Comparison of ENCODE assay signal across 8 cellular contexts in the genomic region with DNA sequence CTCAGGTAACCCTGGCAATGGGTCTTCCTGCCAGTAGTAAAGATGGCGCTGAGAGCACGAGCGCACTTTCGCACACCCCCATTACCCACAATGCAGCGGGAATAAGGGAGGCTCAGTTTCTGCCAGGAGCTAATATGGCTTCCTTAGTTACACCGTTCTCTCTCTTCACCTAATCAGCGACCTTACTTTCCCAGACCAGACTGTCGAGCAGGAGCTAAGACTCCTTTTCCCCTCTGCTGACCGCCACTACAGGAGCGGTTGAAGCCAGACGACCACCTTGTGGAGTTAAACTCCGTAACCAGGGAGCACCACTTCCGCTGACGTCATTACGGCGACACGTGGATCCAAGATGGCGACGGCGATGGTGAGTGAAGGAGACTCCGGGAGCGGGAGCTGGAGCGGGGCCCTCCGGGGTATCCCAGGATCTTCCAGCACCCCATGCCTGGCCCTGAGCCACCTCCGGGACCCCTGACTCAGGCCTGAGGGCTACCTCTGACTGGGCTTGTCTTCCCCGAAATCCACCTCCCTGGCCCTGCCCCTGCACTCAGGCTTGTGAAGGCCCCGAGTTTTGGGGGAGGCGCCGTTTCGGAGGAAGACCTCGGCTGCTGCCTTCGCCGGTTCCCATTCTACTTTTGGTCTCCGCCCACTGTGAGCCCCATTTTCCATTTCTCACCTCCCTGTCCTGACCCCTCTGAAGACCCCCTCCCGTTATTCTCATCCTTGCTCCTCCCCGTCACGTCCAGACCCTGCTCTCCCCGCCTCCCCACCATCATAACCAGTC. TPM values are rescaled to one million over a fixed set of nuclear protein-coding genes. Genes with fewer than 3 reads are reported as not detected.
A peak's percentile ranks its signal among the peaks of the same experiment; 100 is the strongest.
DNase-seq lines count a peak whose midpoint lies in the region; ATAC-seq and TF ChIP-seq lines count a peak whose summit lies in the region.

A gene with protein sequence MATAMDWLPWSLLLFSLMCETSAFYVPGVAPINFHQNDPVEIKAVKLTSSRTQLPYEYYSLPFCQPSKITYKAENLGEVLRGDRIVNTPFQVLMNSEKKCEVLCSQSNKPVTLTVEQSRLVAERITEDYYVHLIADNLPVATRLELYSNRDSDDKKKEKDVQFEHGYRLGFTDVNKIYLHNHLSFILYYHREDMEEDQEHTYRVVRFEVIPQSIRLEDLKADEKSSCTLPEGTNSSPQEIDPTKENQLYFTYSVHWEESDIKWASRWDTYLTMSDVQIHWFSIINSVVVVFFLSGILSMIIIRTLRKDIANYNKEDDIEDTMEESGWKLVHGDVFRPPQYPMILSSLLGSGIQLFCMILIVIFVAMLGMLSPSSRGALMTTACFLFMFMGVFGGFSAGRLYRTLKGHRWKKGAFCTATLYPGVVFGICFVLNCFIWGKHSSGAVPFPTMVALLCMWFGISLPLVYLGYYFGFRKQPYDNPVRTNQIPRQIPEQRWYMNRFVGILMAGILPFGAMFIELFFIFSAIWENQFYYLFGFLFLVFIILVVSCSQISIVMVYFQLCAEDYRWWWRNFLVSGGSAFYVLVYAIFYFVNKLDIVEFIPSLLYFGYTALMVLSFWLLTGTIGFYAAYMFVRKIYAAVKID (plus strand): TSS at position 323 of the 781 bp plus-strand sequence. CDS start 27 bp downstream, at position 350.

- peak within 1 kb of the TSS; percentile 99 for H3K9ac ChIP-seq in SK-N-SH

- under 1% methylated on average over 27 of the region's 38 CpGs for whole genome bisulfite sequencing in SK-N-SH (ENCODE audit: low lambda C conversion rate)
- WGBS in suprapubic skin: under 1% methylated on average over 38 of the region's 38 CpGs

- peak within 1 kb of the TSS; percentile 97 to 98 for H3K27ac ChIP-seq in SK-N-SH (ENCODE audit: low read depth in 2 of 2, low read length in 1 of 2)
- peak within 1 kb of the TSS; percentile 95 for H3K27ac ChIP-seq in suprapubic skin

- H3K27ac Mint-ChIP-seq in activated naive CD4-positive, alpha-beta T cell treated with anti-CD3 and anti-CD28 coated beads, Interleukin-2, amount 50 U/mL, for 24 hours: peak within 1 kb of the TSS; percentile 99

- no peaks in the 10 kb centered on the region for H3K27me3 ChIP-seq in SK-N-SH (ENCODE audit: insufficient read depth)
- H3K27me3 ChIP-seq in suprapubic skin: no peaks in the 10 kb centered on the region

- no peaks in the 10 kb centered on the region for H3K27me3 Mint-ChIP-seq in activated naive CD4-positive, alpha-beta T cell treated with anti-CD3 and anti-CD28 coated beads, Interleukin-2, amount 50 U/mL, for 24 hours

- H3K79me2 ChIP-seq in SK-N-SH (ENCODE audit: insufficient read depth): peaks cover 50% of the 10 kb centered on the region

- H4K20me1 ChIP-seq in SK-N-SH (ENCODE audit: insufficient read depth): peaks cover 30% of the 10 kb centered on the region

- H3K9me3 ChIP-seq in SK-N-SH (no peaks in the 10 kb centered on the region), suprapubic skin (no peaks in the 10 kb centered on the region)

- TF ChIP-seq POLR2A in suprapubic skin (IDR thresholded peaks at IDR 0.05): peak in 1 of 2 donors; percentile 72

- H3K36me3 ChIP-seq in SK-N-SH (replicated peaks in 1 of 2; ENCODE audit: control insufficient read depth in 1 of 2, insufficient read depth in 2 of 2, low read length in 1 of 2) (no peaks in the 10 kb centered on the region), suprapubic skin (no peaks in the 10 kb centered on the region)

- POLR2A ChIA-PET in SK-N-SH (lab: Yijun Ruan, JAX): interaction anchor here (0.7 to 1.4 kb wide), 3 partner anchors 18 to 341 kb away, joined by 3 read pairs; no protein-coding TSS in a partner anchor

- peak within 1 kb of the TSS; percentile 92 for H3K4me3 Mint-ChIP-seq in activated naive CD4-positive, alpha-beta T cell treated with anti-CD3 and anti-CD28 coated beads, Interleukin-2, amount 50 U/mL, for 24 hours

- peak within 1 kb of the TSS; percentile 91 for H3K4me2 ChIP-seq in SK-N-SH

- peaks cover 38% of the 10 kb centered on the region for H3K4me1 Mint-ChIP-seq in activated naive CD4-positive, alpha-beta T cell treated with anti-CD3 and anti-CD28 coated beads, Interleukin-2, amount 50 U/mL, for 24 hours

- H3K36me3 Mint-ChIP-seq in activated naive CD4-positive, alpha-beta T cell treated with anti-CD3 and anti-CD28 coated beads, Interleukin-2, amount 50 U/mL, for 24 hours: peaks cover 2% of the 10 kb centered on the region

- peak; percentile 90 for ATAC-seq in HG02571 (IDR thresholded peaks at IDR 0.05; ENCODE audit: unreplicated experiment)

- TF ChIP-seq CTCF in SK-N-SH (IDR thresholded peaks at IDR 0.05) (no peak), suprapubic skin (IDR thresholded peaks at IDR 0.05) (no peak)

- no peaks in the 10 kb centered on the region for H3F3A ChIP-seq in SK-N-SH (replicated peaks; ENCODE audit: insufficient read depth)

- H3K4me1 ChIP-seq in SK-N-SH (ENCODE audit: control insufficient read depth in 1 of 2, insufficient read depth in 2 of 2, low read depth in 1 of 2, low read length in 1 of 2): peaks cover 5 to 15% of the 10 kb centered on the region in 2 experiments; a peak in 3 of 4 replicates
- peaks cover 32% of the 10 kb centered on the region for H3K4me1 ChIP-seq in suprapubic skin

- H3K4me3 ChIP-seq in SK-N-SH (ENCODE audit: low read depth in 2 of 2, low read length in 1 of 2) (peak within 1 kb of the TSS; percentile 82 to 84), suprapubic skin (peak within 1 kb of the TSS; percentile 98)

- H2AFZ ChIP-seq in SK-N-SH (ENCODE audit: low read depth): peak within 1 kb of the TSS; percentile 89

- TF ChIP-seq EP300 in SK-N-SH (IDR thresholded peaks at IDR 0.05; ENCODE audit: borderline replicate concordance in 1 of 2, low read depth in 1 of 2, low read length in 1 of 2): no peak
- TF ChIP-seq EP300 in suprapubic skin (IDR thresholded peaks at IDR 0.05): no peak

- H3K9me3 Mint-ChIP-seq in activated naive CD4-positive, alpha-beta T cell treated with anti-CD3 and anti-CD28 coated beads, Interleukin-2, amount 50 U/mL, for 24 hours: no peaks in the 10 kb centered on the region

- no peak for TF ChIP-seq RAD21 in SK-N-SH (IDR thresholded peaks at IDR 0.05; ENCODE audit: low read length)

- CTCF ChIA-PET in SK-N-SH (lab: Yijun Ruan, JAX): interaction anchor here (0.6 to 5.0 kb wide), 5 partner anchors 9 to 287 kb away, joined by 3 to 20 read pairs (median 4); no protein-coding TSS in a partner anchor

- no peaks in the 10 kb centered on the region for H3K9me2 ChIP-seq in SK-N-SH

- peak; percentile 88 for DNase-seq in GM04504 (ENCODE audit: low read depth)
- peak; percentile 70 for DNase-seq in NCI-H1048 (lab: John Stamatoyannopoulos, UW)
- peak; percentile 86 for DNase-seq in SK-N-SH
- peak; percentile 91 for DNase-seq in globus pallidus (ENCODE audit: low spot score)
- peak; percentile 62 to 100 (median 90) for DNase-seq in nucleus accumbens (lab: John Stamatoyannopoulos, UW)
- DNase-seq in suprapubic skin (ENCODE audit: low spot score in 2 of 2): peak; percentile 92 to 93

TF ChIP-seq in SK-N-SH, 30 proteins besides CTCF, POLR2A, EP300 and RAD21 (continues in another document):
- TF ChIP-seq JUND (IDR thresholded peaks at IDR 0.05) (no peak), PBX3 (IDR thresholded peaks at IDR 0.05) (no peak), MAX (IDR thresholded peaks at IDR 0.05; ENCODE audit: low read depth) (peak; percentile 82), NFIC (IDR thresholded peaks at IDR 0.05; ENCODE audit: borderline replicate concordance) (no peak), IRF3 (IDR thresholded peaks at IDR 0.05; ENCODE audit: low read depth, low read length) (no peak), CHD2 (IDR thresholded peaks at IDR 0.05; ENCODE audit: low read length, partially characterized antibody) (peak; percentile 58), USF2 (IDR thresholded peaks at IDR 0.05; ENCODE audit: borderline replicate concordance, low read depth, low read length) (peak; percentile 23; the same call in 1 of the 2 replicates), POLR2AphosphoS5 (IDR thresholded peaks at IDR 0.05; ENCODE audit: low read depth, low read length) (peak; percentile 82), FOXM1 (IDR thresholded peaks at IDR 0.05; ENCODE audit: low read depth) (no peak), SMC3 (IDR thresholded peaks at IDR 0.05; ENCODE audit: low read depth, low read length) (no peak), SIN3A (IDR thresholded peaks at IDR 0.05; ENCODE audit: borderline replicate concordance, low read depth, low read length) (peak; percentile 63; the same call in 1 of the 2 replicates)

RNA-seq across cellular contexts. Expression of the gene that starts here (rescaled TPM):
- polyA plus RNA-seq in SK-N-SH (2012; rRNA removed): 61.0 and 67.8 TPM in 2 replicates
- 40.5 and 43.7 TPM in 2 replicates for polyA plus RNA-seq in SK-N-SH (2012; cell fraction: cytosol; rRNA removed)
- polyA plus RNA-seq in SK-N-SH (2012; cell fraction: nucleus; rRNA removed): 69.3 and 83.9 TPM in 2 replicates
- total RNA-seq in suprapubic skin: 10 to 100 TPM; 45.5 to 54.9 (median 51.6) TPM

Comparison
In these comparisons a context has a peak if more than half of its experiments do, and no peak if none do; other contexts are left out.
1. Peak in every context shown above with its lines: DNase-seq, ATAC-seq, H3K4me3 ChIP-seq and H3K27ac ChIP-seq.